ENCODE assay signal across 14 cellular contexts in genomic region chr1:62962014-62962793, GRCh38.
"Had no signal": no experiment of that assay in that cellular context is flagged by ENCODE, and none has a peak within 500 bp of the region (broad histone marks: within the 10 kb centered on the region; RNA-seq: fewer than 3 reads in every experiment).

No MANE protein-coding gene starts in this region.

- H3K27ac ChIP-seq: adrenal gland, cardiac muscle cell, tibial artery, uterus, VCaP had no signal

- H3K4me3 Mint-ChIP-seq: activated CD4-positive, alpha-beta memory T cell treated with anti-CD3 and anti-CD28 coated beads for 36 hours; activated naive CD4-positive, alpha-beta T cell treated with anti-CD3 and anti-CD28 coated beads, Interleukin-2, amount 50 U/mL, for 24 hours; activated T-cell treated with anti-CD3 and anti-CD28 coated beads, Interleukin-2, amount 50 U/mL, for 24 hours; memory B cell; naive thymus-derived CD4-positive, alpha-beta T cell; stimulated activated naive B cell treated with anti-CD40 and anti-IgM and Interleukin-4, amounts not matched to agents 10 μg/mL and 1 μg/mL and 100 μg/mL, for 72 hours had no signal

- H3K4me1 ChIP-seq: adrenal gland, tibial artery, uterus had no signal

- DNase-seq: activated T-cell treated with anti-CD3 and anti-CD28 coated beads, Interleukin-2, amount 50 U/mL, for 24 hours; left ventricle myocardium superior; naive thymus-derived CD4-positive, alpha-beta T cell; stimulated activated CD4-positive, alpha-beta T cell treated with anti-CD3 and anti-CD28 coated beads, Interleukin-4, amount 100 ng/mL, for 1 hour; stimulated activated naive B cell treated with anti-CD40 and anti-IgM and Interleukin-4, amounts not matched to agents 10 μg/mL and 1 μg/mL and 100 μg/mL, for 72 hours; tibial artery; uterus had no signal

- H3K4me3 ChIP-seq: adrenal gland, cardiac muscle cell, mucosa of descending colon, tibial artery, uterus had no signal

- H3K9me3 ChIP-seq: adrenal gland, mucosa of descending colon, tibial artery, uterus had no signal

- H3K36me3 Mint-ChIP-seq: activated CD4-positive, alpha-beta memory T cell treated with anti-CD3 and anti-CD28 coated beads for 36 hours; activated naive CD4-positive, alpha-beta T cell treated with anti-CD3 and anti-CD28 coated beads, Interleukin-2, amount 50 U/mL, for 24 hours; memory B cell; naive thymus-derived CD4-positive, alpha-beta T cell; stimulated activated naive B cell treated with anti-CD40 and anti-IgM and Interleukin-4, amounts not matched to agents 10 μg/mL and 1 μg/mL and 100 μg/mL, for 72 hours had no signal

- H3K27ac Mint-ChIP-seq: activated CD4-positive, alpha-beta memory T cell treated with anti-CD3 and anti-CD28 coated beads for 36 hours; activated naive CD4-positive, alpha-beta T cell treated with anti-CD3 and anti-CD28 coated beads, Interleukin-2, amount 50 U/mL, for 24 hours; activated T-cell treated with anti-CD3 and anti-CD28 coated beads, Interleukin-2, amount 50 U/mL, for 24 hours; memory B cell; naive thymus-derived CD4-positive, alpha-beta T cell; stimulated activated naive B cell treated with anti-CD40 and anti-IgM and Interleukin-4, amounts not matched to agents 10 μg/mL and 1 μg/mL and 100 μg/mL, for 72 hours had no signal

- H3K36me3 ChIP-seq: adrenal gland, cardiac muscle cell, tibial artery, uterus had no signal

- H3K27me3 ChIP-seq: cardiac muscle cell, uterus had no signal

- H3K9me3 Mint-ChIP-seq: activated CD4-positive, alpha-beta memory T cell treated with anti-CD3 and anti-CD28 coated beads for 36 hours; activated naive CD4-positive, alpha-beta T cell treated with anti-CD3 and anti-CD28 coated beads, Interleukin-2, amount 50 U/mL, for 24 hours; activated T-cell treated with anti-CD3 and anti-CD28 coated beads, Interleukin-2, amount 50 U/mL, for 24 hours; memory B cell; naive thymus-derived CD4-positive, alpha-beta T cell; stimulated activated naive B cell treated with anti-CD40 and anti-IgM and Interleukin-4, amounts not matched to agents 10 μg/mL and 1 μg/mL and 100 μg/mL, for 72 hours had no signal

- H3K4me1 Mint-ChIP-seq: activated naive CD4-positive, alpha-beta T cell treated with anti-CD3 and anti-CD28 coated beads, Interleukin-2, amount 50 U/mL, for 24 hours; memory B cell; stimulated activated naive B cell treated with anti-CD40 and anti-IgM and Interleukin-4, amounts not matched to agents 10 μg/mL and 1 μg/mL and 100 μg/mL, for 72 hours had no signal
